11 cellular contexts compared by ENCODE assay signal in genomic region chr1:229203030-229203751, GRCh38.
DNase-seq lines count a peak whose midpoint lies in the region; ATAC-seq and TF ChIP-seq lines count a peak whose summit lies in the region.
"Had no signal": no experiment of that assay in that cellular context is flagged by ENCODE, and none has a peak within 500 bp of the region (broad histone marks: within the 10 kb centered on the region; RNA-seq: fewer than 3 reads in every experiment).

No MANE protein-coding gene starts in this region.

- no peak overlapping the region for H2AK9ac ChIP-seq in IMR-90 (replicated peaks; ENCODE audit: low read depth, low read length, poor library complexity)

- no peak overlapping the region for H3K4me2 ChIP-seq in IMR-90 (ENCODE audit: low read depth, low read length)

- no peak overlapping the region for H3K14ac ChIP-seq in IMR-90 (replicated peaks; ENCODE audit: low read depth, low read length)

- intact Hi-C loops in Calu3 (cut with micrococcal nuclease; ENCODE audit: unreplicated experiment), result no loop called here
- intact Hi-C loops in IMR-90 (cut with micrococcal nuclease), result no loop called here

- H3K4me1 Mint-ChIP-seq in Calu3 (ENCODE audit: low read depth, unreplicated experiment), result peaks cover 29% of the 10 kb centered on the region

- ATAC-seq in IMR-90 (ENCODE audit: low read depth), result peak; percentile 50
- ATAC-seq in GM21825 (IDR thresholded peaks at IDR 0.05; ENCODE audit: unreplicated experiment), result no peak

- no peak overlapping the region for H3K9ac ChIP-seq in IMR-90 (ENCODE audit: low read depth, low read length)

- no peak for TF ChIP-seq CTCF in Calu3 (IDR thresholded peaks at IDR 0.05; ENCODE audit: unreplicated experiment)
- no peak for TF ChIP-seq CTCF in IMR-90 (conservative IDR thresholded peaks at IDR 0.05; ENCODE audit: low read depth, low read length)
- TF ChIP-seq CTCF in astrocyte of the spinal cord (IDR thresholded peaks at IDR 0.05; ENCODE audit: low read depth, low read length), result no peak

- H4K91ac ChIP-seq in IMR-90 (ENCODE audit: insufficient read depth, low read depth, low read length), result no peak overlapping the region

- peaks cover 17% of the 10 kb centered on the region for H3K4me1 ChIP-seq in IMR-90 (ENCODE audit: control insufficient read depth, insufficient read depth, low read length)

- no peaks in the 10 kb centered on the region for H4K20me1 ChIP-seq in IMR-90 (ENCODE audit: insufficient read depth, low read length)

- no CpG with 5 or more reads among the region's 5 CpGs for WGBS in IMR-90 (ENCODE audit: extremely low coverage in 2 of 2, insufficient read length in 1 of 2), 2 experiments

- H3K27me3 ChIP-seq in IMR-90 (ENCODE audit: control insufficient read depth, insufficient read depth, low read length), result no peaks in the 10 kb centered on the region

- H3K4me3 Mint-ChIP-seq in Calu3 (ENCODE audit: low read depth, unreplicated experiment), result no peak overlapping the region
- H3K4me3 Mint-ChIP-seq: dendritic cell treated with granulocyte-macrophage colony-stimulating factor and Interleukin-4, amounts not matched to agents 40 ng/mL and 50 ng/mL, for 4 days had no signal

- CTCF ChIA-PET in Calu3 (lab: Charles Lee) (no interaction called here), IMR-90 (lab: Yijun Ruan, JAX) (interaction anchor here (0.6 kb wide), 1 partner anchor 264 kb away, joined by 3 read pairs; no protein-coding TSS in a partner anchor)

- H3K23ac ChIP-seq in IMR-90 (ENCODE audit: low read depth, low read length), result no peak overlapping the region

- H4K5ac ChIP-seq in IMR-90 (ENCODE audit: low read depth, low read length), result no peak overlapping the region

- no peak overlapping the region for H3K56ac ChIP-seq in IMR-90 (ENCODE audit: extremely low read depth, insufficient read depth, low read length)

- no peak overlapping the region for H2BK20ac ChIP-seq in IMR-90 (ENCODE audit: low read depth, low read length)

- no peak overlapping the region for H4K8ac ChIP-seq in IMR-90 (ENCODE audit: low read depth in 2 of 2, low read length in 2 of 2)

- H3K79me1 ChIP-seq in IMR-90 (ENCODE audit: low read depth in 1 of 2, low read length in 2 of 2), result no peaks in the 10 kb centered on the region

- no peak overlapping the region for H2AFZ ChIP-seq in IMR-90 (replicated peaks; ENCODE audit: low read length, poor library complexity)

- TF ChIP-seq RAD21 in IMR-90 (IDR thresholded peaks at IDR 0.05; ENCODE audit: low read length), result no peak

- no peak for TF ChIP-seq POLR2A in IMR-90 (IDR thresholded peaks at IDR 0.05; ENCODE audit: low read depth, low read length)

- H3K27me3 Mint-ChIP-seq in Calu3 (ENCODE audit: unreplicated experiment), result peaks cover 7% of the 10 kb centered on the region

- no peak overlapping the region for H3K4ac ChIP-seq in IMR-90 (ENCODE audit: low read depth, low read length)

- H2AK5ac ChIP-seq in IMR-90 (ENCODE audit: low read depth, low read length), result no peak overlapping the region

- H3K9me3 ChIP-seq in IMR-90 (ENCODE audit: control insufficient read depth, insufficient read depth, low read length), result no peaks in the 10 kb centered on the region

- H3K4me3 ChIP-seq in IMR-90 (ENCODE audit: insufficient read depth, low read depth, low read length) (no peak overlapping the region), astrocyte of the spinal cord (ENCODE audit: low read depth, low read length) (no peak overlapping the region)

- peaks cover 6% of the 10 kb centered on the region for H3K36me3 Mint-ChIP-seq in Calu3 (ENCODE audit: insufficient read depth, unreplicated experiment)

- POLR2A ChIA-PET in IMR-90 (lab: Charles Lee; ENCODE audit: unreplicated experiment), result no interaction called here

- no peak overlapping the region for H2BK120ac ChIP-seq in IMR-90 (ENCODE audit: low read depth, low read length)

- H3K36me3 ChIP-seq in IMR-90 (ENCODE audit: control insufficient read depth, insufficient read depth, low read length), result no peaks in the 10 kb centered on the region

- H3K27ac ChIP-seq in IMR-90 (ENCODE audit: insufficient read depth, low read length), result no peak overlapping the region

- H3K9me1 ChIP-seq in IMR-90 (ENCODE audit: insufficient read depth, low read length), result no peaks in the 10 kb centered on the region

- peaks cover 2% of the 10 kb centered on the region for H3K9me3 Mint-ChIP-seq in Calu3 (ENCODE audit: low read depth, unreplicated experiment)
- H3K9me3 Mint-ChIP-seq: dendritic cell treated with granulocyte-macrophage colony-stimulating factor and Interleukin-4, amounts not matched to agents 40 ng/mL and 50 ng/mL, for 4 days had no signal

- DNase-seq in Calu3 (peak; percentile 54), IMR-90 (peak; percentile 74), astrocyte of the spinal cord (ENCODE audit: low read depth, low spot score) (peak; percentile 14), medulla oblongata (ENCODE audit: extremely low spot score) (peak; percentile 46), NCI-H1105 (lab: John Stamatoyannopoulos, UW) (no peak)
- no peak for DNase-seq in activated CD8-positive, alpha-beta memory T cell treated with anti-CD3 and anti-CD28 coated beads, Interleukin-2, amount 50 U/mL, for 4 hours
- DNase-seq in activated effector memory CD4-positive, alpha-beta T cell treated with Interleukin-2 at 50 U/mL for 16 hours, result no peak
- DNase-seq: activated CD4-positive, alpha-beta T cell treated with anti-CD3 and anti-CD28 coated beads, Interleukin-2, amount 50 U/mL, for 4 hours; NCI-H2171 treated with DMSO at 0.1 percent for 48 hours had no signal

- BruUV-seq in Calu3 (replicated peaks; lab: Mats Ljungman, UMichigan) (no TSS peak), IMR-90 (replicated peaks; lab: Mats Ljungman, UMichigan) (no TSS peak)

- no peak overlapping the region for H2BK15ac ChIP-seq in IMR-90 (ENCODE audit: low read depth, low read length)

- H3K18ac ChIP-seq in IMR-90 (ENCODE audit: low read depth, low read length), result no peak overlapping the region

- H2BK5ac ChIP-seq in IMR-90 (ENCODE audit: low read depth, low read length, poor library complexity, severe bottlenecking), result no peak overlapping the region

- in situ Hi-C loops in IMR-90 (cut with MboI; ENCODE audit: low sequenced_read_pairs) (no loop called here), astrocyte of the spinal cord (cut with HindIII; ENCODE audit: low sequenced_read_pairs) (no loop called here)

- dilution Hi-C loops in IMR-90 (cut with HindIII; ENCODE audit: low sequenced_read_pairs, unreplicated experiment), result no loop called here

- H3K27ac Mint-ChIP-seq in Calu3 (ENCODE audit: unreplicated experiment), result no peak overlapping the region
- H3K27ac Mint-ChIP-seq: dendritic cell treated with granulocyte-macrophage colony-stimulating factor and Interleukin-4, amounts not matched to agents 40 ng/mL and 50 ng/mL, for 4 days had no signal

TF ChIP-seq in IMR-90, 13 proteins besides CTCF, POLR2A, EP300 and RAD21:
- no peak for TF ChIP-seq CEBPB (IDR thresholded peaks at IDR 0.05; ENCODE audit: low read depth, low read length)
- TF ChIP-seq MAZ (IDR thresholded peaks at IDR 0.05; ENCODE audit: borderline replicate concordance, low read depth, low read length), result no peak
- no peak for TF ChIP-seq USF2 (IDR thresholded peaks at IDR 0.05; ENCODE audit: low read depth, low read length)
- TF ChIP-seq, protein P1, sequence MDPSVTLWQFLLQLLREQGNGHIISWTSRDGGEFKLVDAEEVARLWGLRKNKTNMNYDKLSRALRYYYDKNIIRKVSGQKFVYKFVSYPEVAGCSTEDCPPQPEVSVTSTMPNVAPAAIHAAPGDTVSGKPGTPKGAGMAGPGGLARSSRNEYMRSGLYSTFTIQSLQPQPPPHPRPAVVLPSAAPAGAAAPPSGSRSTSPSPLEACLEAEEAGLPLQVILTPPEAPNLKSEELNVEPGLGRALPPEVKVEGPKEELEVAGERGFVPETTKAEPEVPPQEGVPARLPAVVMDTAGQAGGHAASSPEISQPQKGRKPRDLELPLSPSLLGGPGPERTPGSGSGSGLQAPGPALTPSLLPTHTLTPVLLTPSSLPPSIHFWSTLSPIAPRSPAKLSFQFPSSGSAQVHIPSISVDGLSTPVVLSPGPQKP (IDR thresholded peaks at IDR 0.05; ENCODE audit: borderline replicate concordance, low read depth, low read length), result no peak
- no peak for TF ChIP-seq BHLHE40 (IDR thresholded peaks at IDR 0.05; ENCODE audit: low read depth, low read length)
- no peak for TF ChIP-seq FOS (IDR thresholded peaks at IDR 0.05; ENCODE audit: low read depth, low read length)
- no peak for TF ChIP-seq MAFK (IDR thresholded peaks at IDR 0.05; ENCODE audit: low read depth, low read length)
- TF ChIP-seq RCOR1 (IDR thresholded peaks at IDR 0.05; ENCODE audit: insufficient replicate concordance, low read length), result no peak
- no peak for TF ChIP-seq MXI1 (IDR thresholded peaks at IDR 0.05; ENCODE audit: borderline replicate concordance, low read depth, low read length)
TF ChIP-seq in IMR-90: peak in this region for 0.

Comparison
In these comparisons a context has a peak if more than half of its experiments do, and no peak if none do; other contexts are left out.
1. DNase-seq: peak in Calu3 (single experiment), IMR-90 (single experiment), astrocyte of the spinal cord (single experiment) and medulla oblongata (single experiment); none in NCI-H1105 (single experiment), activated CD8-positive, alpha-beta memory T cell treated with anti-CD3 and anti-CD28 coated beads, Interleukin-2, amount 50 U/mL, for 4 hours (single experiment) and activated effector memory CD4-positive, alpha-beta T cell treated with Interleukin-2 at 50 U/mL for 16 hours (single experiment).